ENCODE assay signal across 8 cellular contexts in genomic region chr3:112086018-112086854, GRCh38. TPM values are rescaled to one million over a fixed set of nuclear protein-coding genes. Genes with fewer than 3 reads are reported as not detected.
DNase-seq lines count a peak whose midpoint lies in the region; ATAC-seq and TF ChIP-seq lines count a peak whose summit lies in the region.

C3orf52 (plus strand) TSS chr3:112086389; CDS start chr3:112086408, 19 bp downstream.

- no peak within 1 kb of the TSS; the same call in 1 of the 2 replicates for H2AFZ ChIP-seq in OCI-LY1 (ENCODE audit: low read length)

- peak within 1 kb of the TSS; percentile 51 for H3K4me3 ChIP-seq in BE2C (ENCODE audit: low read depth, low read length)
- peak within 1 kb of the TSS; percentile 66 for H3K4me3 ChIP-seq in OCI-LY1 (ENCODE audit: low read depth, low read length, poor library complexity, severe bottlenecking)
- H3K4me3 ChIP-seq in muscle layer of colon (ENCODE audit: low read depth in 1 of 2, low read length in 2 of 2), result peak within 1 kb of the TSS; percentile 53 to 56

- H3K4me2 ChIP-seq in OCI-LY1 (ENCODE audit: low read length), result peak within 1 kb of the TSS; percentile 73

- peak; percentile 93 for ATAC-seq in GM19324 (IDR thresholded peaks at IDR 0.05; ENCODE audit: low FRiP score, unreplicated experiment)
- ATAC-seq in HG03439 (IDR thresholded peaks at IDR 0.05; ENCODE audit: unreplicated experiment), result peak; percentile 89
- peak; percentile 92 for ATAC-seq in esophagus mucosa

- no peaks in the 10 kb centered on the region for H3K9me3 ChIP-seq in BE2C
- no peaks in the 10 kb centered on the region for H3K9me3 ChIP-seq in OCI-LY1 (ENCODE audit: low read length)
- no peaks in the 10 kb centered on the region for H3K9me3 ChIP-seq in muscle layer of colon (ENCODE audit: low read length)

- no peaks in the 10 kb centered on the region for H3K9me2 ChIP-seq in OCI-LY1 (ENCODE audit: low read depth, low read length)

- H3K9ac ChIP-seq in OCI-LY1 (ENCODE audit: low read length) (peak within 1 kb of the TSS; percentile 61), muscle layer of colon (ENCODE audit: low read length) (no peak within 1 kb of the TSS)

- no peaks in the 10 kb centered on the region for H4K20me1 ChIP-seq in OCI-LY1 (ENCODE audit: insufficient read depth, low read length)

- peak; percentile 79 for DNase-seq in BE2C
- peak; percentile 75 to 80 for DNase-seq in activated T-cell treated with anti-CD3 and anti-CD28 coated beads, Interleukin-2, amount 50 U/mL, for 48 hours
- DNase-seq in stimulated activated CD8-positive, alpha-beta memory T cell treated with anti-CD3 and anti-CD28 coated beads, Interleukin-7, amount 100 ng/mL, for 48 hours (ENCODE audit: extremely low read depth in 1 of 2, low read depth in 1 of 2), result peak; percentile 39 to 53

- H3K27ac ChIP-seq in OCI-LY1 (ENCODE audit: low read depth, low read length, poor library complexity, severe bottlenecking), result no peak within 1 kb of the TSS
- H3K27ac ChIP-seq in muscle layer of colon (ENCODE audit: low read depth, low read length), result no peak within 1 kb of the TSS

- H3K4me1 ChIP-seq in BE2C, result no peaks in the 10 kb centered on the region
- peaks cover 47% of the 10 kb centered on the region for H3K4me1 ChIP-seq in OCI-LY1 (ENCODE audit: insufficient read depth, low read length, severe bottlenecking)
- H3K4me1 ChIP-seq in muscle layer of colon (ENCODE audit: insufficient read depth, low read length), result no peaks in the 10 kb centered on the region

- H3K27me3 ChIP-seq in BE2C (no peaks in the 10 kb centered on the region), OCI-LY1 (ENCODE audit: insufficient read depth, low read length) (no peaks in the 10 kb centered on the region), muscle layer of colon (ENCODE audit: control insufficient read depth in 1 of 2, insufficient read depth in 2 of 2, low read length in 2 of 2) (no peaks in the 10 kb centered on the region)

- H3K36me3 ChIP-seq in BE2C (no peaks in the 10 kb centered on the region), OCI-LY1 (ENCODE audit: insufficient read depth, low read length) (no peaks in the 10 kb centered on the region), muscle layer of colon (ENCODE audit: insufficient read depth, low read length) (no peaks in the 10 kb centered on the region)

- H3F3A ChIP-seq in OCI-LY1 (ENCODE audit: insufficient read depth, low read length), result no peaks in the 10 kb centered on the region

- no peak for TF ChIP-seq CTCF in BE2C (IDR thresholded peaks at IDR 0.05; ENCODE audit: low read depth, low read length)
- no peak; the same call in 1 of the 2 replicates for TF ChIP-seq CTCF in OCI-LY1 (IDR thresholded peaks at IDR 0.05; ENCODE audit: low read length)

- no peaks in the 10 kb centered on the region for H3K79me2 ChIP-seq in OCI-LY1 (ENCODE audit: insufficient read depth, low read length)

RNA-seq across cellular contexts. Expression of gene C3orf52, which starts in this region (rescaled TPM):
- 0.42 TPM for polyA plus RNA-seq in BE2C (2012; ENCODE audit: insufficient read depth, insufficient read length, low read depth)
- 3.3 TPM for total RNA-seq in esophagus mucosa
